ENCODE assay signal across 8 cellular contexts in the genomic region with DNA sequence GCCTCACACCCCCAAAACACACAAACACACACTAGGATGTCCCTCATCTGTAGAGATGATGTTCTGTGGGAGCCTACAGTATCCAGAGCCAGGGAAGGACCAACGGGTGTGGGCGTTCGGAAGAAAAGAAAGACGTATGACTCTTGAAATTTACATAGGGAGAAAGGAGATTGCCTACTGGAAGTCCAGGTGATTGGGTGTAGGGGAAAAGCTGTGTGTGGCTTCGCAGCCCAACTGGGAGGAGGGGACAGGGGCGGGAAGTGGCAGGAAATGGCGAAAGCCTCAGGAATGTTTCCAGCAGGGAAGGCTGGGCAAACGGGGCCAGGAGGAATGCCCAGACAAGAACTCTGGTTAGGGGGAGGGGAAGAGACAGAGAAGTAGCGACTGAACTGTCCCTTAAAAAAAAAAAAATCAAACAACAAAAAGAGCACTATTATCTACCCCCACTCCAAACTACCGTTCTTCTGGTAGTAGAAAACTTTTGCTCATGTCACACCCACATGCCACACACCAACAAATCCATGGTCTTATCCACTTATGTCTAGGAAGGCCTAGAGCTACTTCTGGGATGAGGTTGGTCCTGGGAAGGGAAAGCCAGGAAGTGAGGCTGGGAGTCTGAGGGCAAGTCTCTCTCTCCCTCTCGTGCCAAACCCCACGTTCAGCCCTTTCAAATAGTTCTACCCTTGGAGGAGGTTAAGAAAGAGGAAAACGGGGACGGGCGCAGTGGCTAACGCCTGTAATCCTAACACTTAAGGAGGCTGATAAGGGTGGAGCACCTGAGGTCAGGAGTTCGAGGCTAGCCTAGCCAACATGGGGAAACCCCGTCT. TPM values are rescaled to one million over a fixed set of nuclear protein-coding genes. Genes with fewer than 3 reads are reported as not detected.
DNase-seq lines count a peak whose midpoint lies in the region; ATAC-seq and TF ChIP-seq lines count a peak whose summit lies in the region.

No MANE protein-coding gene starts in this region.

- DNase-seq in NCI-H510A treated with DMSO at 0.1 percent for 48 hours (lab: John Stamatoyannopoulos, UW), result peak; percentile 75
- no peak for DNase-seq in NCI-H510A (lab: John Stamatoyannopoulos, UW)
- DNase-seq in SW480 (ENCODE audit: low spot score), result peak; percentile 96
- DNase-seq in fibroblast of the conjunctiva (ENCODE audit: low read depth), result peak; percentile 84
- DNase-seq in omental fat pad (ENCODE audit: low spot score), result no peak
- no peak for DNase-seq in COR-L47 (lab: John Stamatoyannopoulos, UW)
- DNase-seq in NCI-H128 (lab: John Stamatoyannopoulos, UW; ENCODE audit: unreplicated experiment), result no peak

- ATAC-seq in omental fat pad (ENCODE audit: low FRiP score), result peak; percentile 13
- no peak for ATAC-seq in HG03097 (IDR thresholded peaks at IDR 0.05; ENCODE audit: low FRiP score, unreplicated experiment)

- TF ChIP-seq CTCF in omental fat pad (IDR thresholded peaks at IDR 0.05), result no peak

RNA-seq across cellular contexts. Expression of gene CKS1B, which starts 1.8 kb away (rescaled TPM):
- total RNA-seq in omental fat pad, result 10 to 100 TPM; 34.0 to 72.8 (median 43.2) TPM

RNA-seq across cellular contexts. Expression of gene SHC1, which starts 2.2 kb away (rescaled TPM):
- 100 to 1,000 TPM; 152 to 265 (median 171) TPM for total RNA-seq in omental fat pad

RNA-seq across cellular contexts. Expression of gene FLAD1, which starts 10.4 kb away (rescaled TPM):
- 10 to 100 TPM; 26.8 to 43.8 (median 30.9) TPM for total RNA-seq in omental fat pad

RNA-seq across cellular contexts. Expression of gene PYGO2, which starts 11.1 kb away (rescaled TPM):
- 10 to 100 TPM; 10.2 to 21.2 (median 15.9) TPM for total RNA-seq in omental fat pad

RNA-seq across cellular contexts. Expression of gene PBXIP1, which starts 16.8 kb away (rescaled TPM):
- total RNA-seq in omental fat pad, result 10 to 100 TPM; 65.0 to 93.7 (median 82.0) TPM

Comparison
In these comparisons a context has a peak if more than half of its experiments do, and no peak if none do; other contexts are left out.
1. DNase-seq: peak in NCI-H510A treated with DMSO at 0.1 percent for 48 hours (single experiment), SW480 (single experiment) and fibroblast of the conjunctiva (single experiment); none in NCI-H510A (single experiment), omental fat pad (single experiment), COR-L47 (single experiment) and NCI-H128 (single experiment).